Comparison of ENCODE assay signal across 13 cellular contexts in genomic region chr1:39512234-39512847, GRCh38. TPM values are rescaled to one million over a fixed set of nuclear protein-coding genes. Genes with fewer than 3 reads are reported as not detected.
DNase-seq lines count a peak whose midpoint lies in the region; ATAC-seq, FAIRE-seq and TF ChIP-seq lines count a peak whose summit lies in the region.
"Not testable (repeated sequence)": the region's sequence is repeated elsewhere in the genome, so short reads cannot be mapped to it uniquely, and the experiment has no call there.
"Had no signal": no experiment of that assay in that cellular context is flagged by ENCODE, and none has a peak within 500 bp of the region (broad histone marks: within the 10 kb centered on the region; RNA-seq: fewer than 3 reads in every experiment).

No MANE protein-coding gene starts in this region.

- TF ChIP-seq EP300 in GM12878 (IDR thresholded peaks at IDR 0.05; ENCODE audit: borderline replicate concordance in 1 of 2, control insufficient read depth in 1 of 2, low read depth in 2 of 2, low read length in 2 of 2) = not testable (repeated sequence)

- not testable (repeated sequence) for H3K27ac Mint-ChIP-seq in CD4-positive, alpha-beta T cell; WTC11; activated CD8-positive, alpha-beta memory T cell treated with anti-CD3 and anti-CD28 coated beads, Interleukin-2, amount 10 ng/mL, durations not matched to agents 7 days and 5 days; naive B cell

- not testable (repeated sequence) for BruUV-seq in GM12878 (replicated peaks; lab: Mats Ljungman, UMichigan)

- TF ChIP-seq RAD21 in GM12878 (IDR thresholded peaks at IDR 0.05; ENCODE audit: insufficient read depth, low read depth, low read length) = not testable (repeated sequence)

- DNase-seq in CD4-positive, alpha-beta T cell; GM19239 (ENCODE audit: insufficient read length, low spot score); WTC11 (ENCODE audit: low spot score); activated CD8-positive, alpha-beta memory T cell treated with anti-CD3 and anti-CD28 coated beads, Interleukin-2, amount 10 ng/mL, durations not matched to agents 7 days and 5 days; GM12878 (ENCODE audit: low read depth, low spot score); foreskin keratinocyte; naive B cell; stimulated activated naive CD8-positive, alpha-beta T cell treated with anti-CD3 and anti-CD28 coated beads, Interleukin-15, Interleukin-2, amounts not matched to agents 100 U/mL and 50 U/mL, for 24 hours: not testable (repeated sequence)

- not testable (repeated sequence) for H3K27me3 ChIP-seq in CD4-positive, alpha-beta T cell (ENCODE audit: control insufficient read depth, insufficient read depth, low read length); GM12878 (replicated peaks in 1 of 2; ENCODE audit: control insufficient read depth in 2 of 2, insufficient read depth in 2 of 2, low read length in 1 of 2)
- H3K27me3 ChIP-seq in foreskin keratinocyte = peaks cover 11% of the 10 kb centered on the region

- CTCF ChIA-PET in CD4-positive, alpha-beta T cell (lab: Charles Lee); WTC11 (lab: Charles Lee); activated CD8-positive, alpha-beta memory T cell treated with anti-CD3 and anti-CD28 coated beads, Interleukin-2, amount 10 ng/mL, durations not matched to agents 7 days and 5 days (lab: Charles Lee); GM12878 (lab: Yijun Ruan, JAX): not testable (repeated sequence)

- not testable (repeated sequence) for H3K9ac ChIP-seq in GM12878 (ENCODE audit: control insufficient read depth, insufficient read depth, low read length)

- POLR2A ChIA-PET in CD4-positive, alpha-beta T cell (lab: Charles Lee); WTC11 (lab: Charles Lee); GM12878 (lab: Charles Lee): not testable (repeated sequence)

- not testable (repeated sequence) for H3K27me3 Mint-ChIP-seq in CD4-positive, alpha-beta T cell; naive B cell
- H3K27me3 Mint-ChIP-seq in WTC11 (ENCODE audit: low read depth) = peaks cover 20% of the 10 kb centered on the region
- H3K27me3 Mint-ChIP-seq in activated CD8-positive, alpha-beta memory T cell treated with anti-CD3 and anti-CD28 coated beads, Interleukin-2, amount 10 ng/mL, durations not matched to agents 7 days and 5 days = peaks cover 21% of the 10 kb centered on the region

- in situ Hi-C loops in GM12878 (cut with MboI) = not testable (repeated sequence)

- SMC1A ChIA-PET in GM12878 (lab: Charles Lee; ENCODE audit: uncharacterized antibody, unreplicated experiment) = not testable (repeated sequence)

- TF ChIP-seq POLR2A in GM12878 (IDR thresholded peaks at IDR 0.05; ENCODE audit: low read depth, low read length) = not testable (repeated sequence)

- 17% methylated on average over 4 of the region's 25 CpGs for WGBS in GM12878 (ENCODE audit: insufficient coverage, insufficient replicate concordance, low lambda C conversion rate, missing lambda C conversion rate)

- H3K4me3 Mint-ChIP-seq in CD4-positive, alpha-beta T cell; WTC11; activated CD8-positive, alpha-beta memory T cell treated with anti-CD3 and anti-CD28 coated beads, Interleukin-2, amount 10 ng/mL, durations not matched to agents 7 days and 5 days; naive B cell: not testable (repeated sequence)

- FAIRE-seq in GM19239 (lab: Jason Lieb, UNC) (peak; percentile 89), GM12878 (lab: Jason Lieb, UNC) (peak; percentile 56)

- not testable (repeated sequence) for H3K4me2 ChIP-seq in GM12878 (ENCODE audit: control insufficient read depth, insufficient read depth)

- not testable (repeated sequence) for H3K9me3 ChIP-seq in CD4-positive, alpha-beta T cell (ENCODE audit: control insufficient read depth, low read length); GM12878 (replicated peaks; ENCODE audit: control insufficient read depth, insufficient read depth, low read length)

- ATAC-seq in CD4-positive, alpha-beta T cell (ENCODE audit: poor library complexity) = peak; percentile 63
- peak; percentile 75 for ATAC-seq in WTC11
- ATAC-seq in activated CD8-positive, alpha-beta memory T cell treated with anti-CD3 and anti-CD28 coated beads, Interleukin-2, amount 10 ng/mL, durations not matched to agents 7 days and 5 days = peak; percentile 32
- not testable (repeated sequence) for ATAC-seq in GM12878
- peak; percentile 33 for ATAC-seq in foreskin keratinocyte
- ATAC-seq in naive B cell (ENCODE audit: low read depth in 2 of 2) = peak; percentile 53 to 55
- peak; percentile 26 for ATAC-seq in stimulated activated naive CD8-positive, alpha-beta T cell treated with anti-CD3 and anti-CD28 coated beads, Interleukin-15, Interleukin-2, amounts not matched to agents 100 U/mL and 50 U/mL, for 24 hours

- H3K9me3 Mint-ChIP-seq in CD4-positive, alpha-beta T cell; WTC11; activated CD8-positive, alpha-beta memory T cell treated with anti-CD3 and anti-CD28 coated beads, Interleukin-2, amount 10 ng/mL, durations not matched to agents 7 days and 5 days (ENCODE audit: low read depth); naive B cell: not testable (repeated sequence)

- RAD21 ChIA-PET in GM12878 (lab: Charles Lee; ENCODE audit: unreplicated experiment) = not testable (repeated sequence)

- not testable (repeated sequence) for H3K4me1 Mint-ChIP-seq in CD4-positive, alpha-beta T cell (ENCODE audit: low read depth)
- peaks cover 10% of the 10 kb centered on the region for H3K4me1 Mint-ChIP-seq in WTC11
- H3K4me1 Mint-ChIP-seq in activated CD8-positive, alpha-beta memory T cell treated with anti-CD3 and anti-CD28 coated beads, Interleukin-2, amount 10 ng/mL, durations not matched to agents 7 days and 5 days = peaks cover 22% of the 10 kb centered on the region
- H3K4me1 Mint-ChIP-seq in naive B cell = peaks cover 11 to 33% (median 12%) of the 10 kb centered on the region in 3 donors

- H3K36me3 Mint-ChIP-seq in CD4-positive, alpha-beta T cell (ENCODE audit: low read depth); WTC11; activated CD8-positive, alpha-beta memory T cell treated with anti-CD3 and anti-CD28 coated beads, Interleukin-2, amount 10 ng/mL, durations not matched to agents 7 days and 5 days; naive B cell: not testable (repeated sequence)

- H3K27ac ChIP-seq in CD4-positive, alpha-beta T cell (ENCODE audit: low read depth, low read length); GM12878 (ENCODE audit: control insufficient read depth, insufficient read depth); foreskin keratinocyte: not testable (repeated sequence)

- H2AFZ ChIP-seq in GM12878 (ENCODE audit: control insufficient read depth, low read depth, low read length) = not testable (repeated sequence)

- H4K20me1 ChIP-seq in GM12878 (ENCODE audit: control insufficient read depth, insufficient read depth) = not testable (repeated sequence)

- H3K4me3 ChIP-seq in GM12878 = not testable (repeated sequence)

- peaks cover 18% of the 10 kb centered on the region for H3K4me1 ChIP-seq in GM12878 (ENCODE audit: control insufficient read depth, insufficient read depth, low read length)
- not testable (repeated sequence) for H3K4me1 ChIP-seq in foreskin keratinocyte

- intact Hi-C loops in CD4-positive, alpha-beta T cell (cut with DNase I, micrococcal nuclease); GM12878 (cut with micrococcal nuclease; ENCODE audit: unreplicated experiment): not testable (repeated sequence)

- not testable (repeated sequence) for H3K36me3 ChIP-seq in GM12878 (ENCODE audit: control insufficient read depth in 2 of 2, insufficient read depth in 2 of 2, low read length in 1 of 2)

- TF ChIP-seq CTCF in CD4-positive, alpha-beta T cell (IDR thresholded peaks at IDR 0.05); WTC11 (IDR thresholded peaks at IDR 0.05); GM12878 (IDR thresholded peaks at IDR 0.05 in 2 of 3, conservative IDR thresholded peaks at IDR 0.05 in 1 of 3; ENCODE audit: control insufficient read depth in 2 of 3, extremely low read depth in 1 of 3, insufficient read depth in 1 of 3, low read depth in 3 of 3, low read length in 3 of 3); foreskin keratinocyte (conservative IDR thresholded peaks at IDR 0.05): not testable (repeated sequence)

- not testable (repeated sequence) for H3K79me2 ChIP-seq in GM12878 (ENCODE audit: control insufficient read depth, insufficient read depth, low read length)

RNA-seq across cellular contexts. Expression of gene BMP8A, which starts 20.9 kb away (rescaled TPM):
- total RNA-seq in CD4-positive, alpha-beta T cell = not detected
- total RNA-seq in WTC11 (2021) (0.94 to 1.2 TPM (median 1.0 TPM) in 3 replicates), GM12878 (2014; rRNA removed) (0.22 TPM in 1 of 2 replicates, not detected in the other), GM12878 (2014; rRNA removed; fragmentation: Illumina TruSeq; extraction: Trizol) (not detected in 2 replicates), GM12878 (2021) (not detected in 2 replicates), foreskin keratinocyte (not detected in 2 replicates)
- not detected for total RNA-seq in activated CD8-positive, alpha-beta memory T cell treated with anti-CD3 and anti-CD28 coated beads, Interleukin-2, amount 10 ng/mL, durations not matched to agents 7 days and 5 days
- not detected in 2 replicates for total RNA-seq in GM12878 (2013; cell fraction: nucleolus; rRNA removed)
- not detected for polyA plus RNA-seq in GM12878 (2011; ENCODE audit: low read depth)
- polyA plus RNA-seq in GM12878 (2011; rRNA removed) (not detected in 2 replicates), GM12878 (2014; fragmentation: Illumina TruSeq; extraction: Trizol) (not detected in 2 replicates), GM12878 (2014; fragmentation: Nextera tagmentation; extraction: Ambion mirVana) (not detected), GM12878 (2014; rRNA removed) (0.06 TPM in 1 of 2 replicates, not detected in the other), GM12878 (2016; fragmentation: Nextera tagmentation; extraction: Ambion mirVana) (not detected), foreskin keratinocyte (not detected in 2 replicates), naive B cell (ENCODE audit: low read depth in 6 of 6) (1 to 10 TPM in 1 of 6 donors, under 1 TPM in 1, not detected in 4; 0.95 to 1.3 TPM)
- polyA plus RNA-seq in GM12878 (2011; cell fraction: cytosol; rRNA removed) = not detected in 2 replicates
- polyA plus RNA-seq in GM12878 (2011; cell fraction: nucleus; rRNA removed) = not detected in 2 replicates
- 0.19 and 0.27 TPM in 2 replicates for polyA plus RNA-seq in GM12878 (2012)
- polyA minus RNA-seq in GM12878 (2011; rRNA and poly(A)+ RNA removed) = not detected in 2 replicates
- polyA minus RNA-seq in GM12878 (2011; cell fraction: cytosol; rRNA and poly(A)+ RNA removed) = not detected in 2 replicates
- not detected in 2 replicates for polyA minus RNA-seq in GM12878 (2011; cell fraction: nucleus; rRNA and poly(A)+ RNA removed)
- total RNA-seq: CD4-positive, alpha-beta memory T cell; HFFc6; HT1080; LHCN-M2; MCF 10A had no signal
- polyA plus RNA-seq: CD4-positive, alpha-beta memory T cell had no signal
